11 cellular contexts compared by ENCODE assay signal in genomic region chr12:76360316-76360715, GRCh38.
"Had no signal": no experiment of that assay in that cellular context is flagged by ENCODE, and none has a peak within 500 bp of the region (broad histone marks: within the 10 kb centered on the region; RNA-seq: fewer than 3 reads in every experiment).

No MANE protein-coding gene starts in this region.

- FAIRE-seq: H1, H54 had no signal

- H3K36me3 ChIP-seq: HAP-1 had no signal

- ATAC-seq: GM23338, HCT116 had no signal

- H3K4me3 ChIP-seq: GM23248, GM23338, HAP-1 had no signal

- H3K27ac ChIP-seq: GM23248 had no signal

- H3K27ac Mint-ChIP-seq: GM23338, H9, HFFc6 had no signal

- DNase-seq: GM23248, GOT3, H7, H9, HCEC 1CT, HFFc6 had no signal

- H3K9me3 ChIP-seq: HAP-1 had no signal

- H3K9ac ChIP-seq: GM23248 had no signal

- H3K9me3 Mint-ChIP-seq: H9 had no signal

- H3K4me3 Mint-ChIP-seq: GM23338, H9, HFFc6 had no signal

- H3K4me1 ChIP-seq: HAP-1 had no signal

- H3K4me1 Mint-ChIP-seq: GM23338, H9 had no signal
